Comparison of ENCODE assay signal across 11 cellular contexts in genomic region chr17:13931752-13932477, GRCh38.
DNase-seq lines count a peak whose midpoint lies in the region; ATAC-seq and TF ChIP-seq lines count a peak whose summit lies in the region.
"Had no signal": no experiment of that assay in that cellular context is flagged by ENCODE, and none has a peak within 500 bp of the region (broad histone marks: within the 10 kb centered on the region; RNA-seq: fewer than 3 reads in every experiment).

No MANE protein-coding gene starts in this region.

- TF ChIP-seq CTCF in foreskin keratinocyte (conservative IDR thresholded peaks at IDR 0.05): no peak
- no peak for TF ChIP-seq CTCF in psoas muscle (IDR thresholded peaks at IDR 0.05)
- no peak for TF ChIP-seq CTCF in GM20000 (IDR thresholded peaks at IDR 0.05; ENCODE audit: extremely low read depth, missing control alignments)

- H3K27ac ChIP-seq in foreskin keratinocyte (peak overlapping the region; percentile 23), psoas muscle (peak overlapping the region; percentile 39)

- H3K27me3 ChIP-seq in foreskin keratinocyte (no peaks in the 10 kb centered on the region), psoas muscle (ENCODE audit: insufficient read depth in 3 of 3, low read length in 2 of 3) (no peaks in the 10 kb centered on the region)

- intact Hi-C loops in psoas muscle (cut with DNase I): no loop called here

- DNase-seq in ELF-1 (ENCODE audit: low read depth, low spot score) (peak; percentile 44), SIG-M5 (lab: John Stamatoyannopoulos, UW) (peak; percentile 67), foreskin keratinocyte (peak; percentile 50 to 65), psoas muscle (peak; percentile 68 to 83), NCI-H2029 (lab: John Stamatoyannopoulos, UW) (no peak), GM20000 (ENCODE audit: low spot score) (no peak), A172 (ENCODE audit: low spot score) (no peak)
- DNase-seq in stimulated activated CD4-positive, alpha-beta T cell treated with anti-CD3 and anti-CD28 coated beads, Interleukin-15, amount 100 ng/mL, for 24 hours: no peak
- DNase-seq: erythroblast, HCEC 1CT, NCI-H1436 treated with DMSO at 0.1 percent for 48 hours had no signal

- H3K4me1 ChIP-seq in foreskin keratinocyte: no peaks in the 10 kb centered on the region
- H3K4me1 ChIP-seq in psoas muscle: no peaks in the 10 kb centered on the region

- H3K36me3 ChIP-seq in psoas muscle (ENCODE audit: insufficient read depth in 1 of 2, low read depth in 1 of 2): no peaks in the 10 kb centered on the region

- 27 to 34% (median 31%) methylated on average over 4 of the region's 4 CpGs for WGBS in psoas muscle, 3 donors

- H3K4me3 ChIP-seq in psoas muscle: no peak overlapping the region

- no peaks in the 10 kb centered on the region for H3K9me3 ChIP-seq in psoas muscle

- ATAC-seq in foreskin keratinocyte: peak; percentile 83
- peak; percentile 51 to 83 (median 65) for ATAC-seq in psoas muscle

Comparison
In these comparisons a context has a peak if more than half of its experiments do, and no peak if none do; other contexts are left out.
1. DNase-seq: peak in ELF-1 (single experiment), SIG-M5 (single experiment), foreskin keratinocyte (2 of 2) and psoas muscle (2 of 2); none in NCI-H2029 (single experiment), stimulated activated CD4-positive, alpha-beta T cell treated with anti-CD3 and anti-CD28 coated beads, Interleukin-15, amount 100 ng/mL, for 24 hours (single experiment), GM20000 (single experiment) and A172 (single experiment).